In genomic region chr6:159582736-159583135, GRCh38 we compare ENCODE assay signal across 20 cellular contexts.
"Had no signal": no experiment of that assay in that cellular context is flagged by ENCODE, and none has a peak within 500 bp of the region (broad histone marks: within the 10 kb centered on the region; RNA-seq: fewer than 3 reads in every experiment).

No MANE protein-coding gene starts in this region.

- H3K27me3 ChIP-seq: MG63 had no signal

- H3K27ac ChIP-seq: RWPE1 had no signal

- DNase-seq: IMR-90, Karpas-422, KG1, MG63, NCI-H1092 treated with DMSO at 0.1 percent for 48 hours, NCI-H1436, NCI-H187, NCI-H2029, NCI-H2081 treated with DMSO at 0.1 percent for 48 hours, NCI-H2171, NCI-H226, NCI-H446, NCI-H510A, NCI-H524 treated with DMSO at 0.1 percent for 48 hours, NCI-H69, NCI-H774, SHP77, SK-N-SH had no signal

- H3K4me3 ChIP-seq: MG63 had no signal

- ATAC-seq: HepG2 had no signal

- H3K9me3 ChIP-seq: MG63, SK-N-SH had no signal

- H3K36me3 ChIP-seq: MG63 had no signal

- FAIRE-seq: HepG2 had no signal
